ENCODE assay signal across 9 cellular contexts in the genomic region with DNA sequence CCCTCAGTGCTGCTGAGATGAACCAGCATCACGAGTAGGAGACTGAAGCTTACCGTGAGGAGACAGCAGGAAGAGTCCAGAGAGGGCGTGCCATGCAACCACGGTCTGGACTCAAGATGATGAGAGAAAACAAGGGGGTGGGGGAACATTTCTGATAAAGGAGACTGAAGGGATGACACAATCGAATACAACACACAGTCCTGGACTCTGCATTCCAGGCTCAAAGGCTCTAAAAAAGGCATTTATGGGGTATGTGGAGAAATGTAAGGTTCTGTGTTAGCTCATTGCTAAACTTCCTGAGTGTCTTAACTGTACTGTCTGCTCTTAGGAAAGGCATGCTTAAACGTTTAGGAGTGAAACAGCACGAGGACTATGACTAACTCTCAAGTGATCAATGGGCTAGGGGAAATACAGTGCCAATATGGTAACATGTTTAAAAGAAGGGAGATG. TPM values are rescaled to one million over a fixed set of nuclear protein-coding genes. Genes with fewer than 3 reads are reported as not detected.
DNase-seq lines count a peak whose midpoint lies in the region; TF ChIP-seq lines count a peak whose summit lies in the region.
"Had no signal": no experiment of that assay in that cellular context is flagged by ENCODE, and none has a peak within 500 bp of the region (broad histone marks: within the 10 kb centered on the region; RNA-seq: fewer than 3 reads in every experiment).

No MANE protein-coding gene starts in this region.

- H3K27ac Mint-ChIP-seq in chondrocyte (ENCODE audit: unreplicated experiment) (peak overlapping the region; percentile 90), nephron (peak overlapping the region in 2 of 3 experiments; percentile 43 to 79)

- H3K27me3 ChIP-seq in BJ (ENCODE audit: control insufficient read depth, insufficient read depth, low read length) (no peaks in the 10 kb centered on the region), MG63 (no peaks in the 10 kb centered on the region)

- DNase-seq in BJ (ENCODE audit: low read depth) (peak; percentile 89), MG63 (peak; percentile 28), chondrocyte (ENCODE audit: low spot score) (no peak), midbrain (lab: John Stamatoyannopoulos, UW) (no peak), hippocampal formation (lab: John Stamatoyannopoulos, UW) (no peak), NCI-H345 (lab: John Stamatoyannopoulos, UW) (no peak)
- DNase-seq in activated CD4-positive, CD25-positive, alpha-beta regulatory T cell (lab: John Stamatoyannopoulos, UW), result no peak
- DNase-seq: NCI-H2227 treated with DMSO at 0.1 percent for 48 hours had no signal

- H3K4me1 Mint-ChIP-seq in chondrocyte (ENCODE audit: low read depth) (peaks cover 57% of the 10 kb centered on the region), nephron (peaks cover 40% of the 10 kb centered on the region)

- TF ChIP-seq CTCF in BJ (IDR thresholded peaks at IDR 0.05; ENCODE audit: insufficient read depth, low read depth, low read length) (0 out of 2 replicates have a peak, but pooled peaks have one; percentile 4), chondrocyte (IDR thresholded peaks at IDR 0.05) (no peak), nephron (IDR thresholded peaks at IDR 0.05; ENCODE audit: unreplicated experiment in 3 of 3) (no peak)

- no peaks in the 10 kb centered on the region for H3K9me3 ChIP-seq in MG63

- H3K36me3 Mint-ChIP-seq in chondrocyte (ENCODE audit: low read depth), result peaks cover 5% of the 10 kb centered on the region
- H3K36me3 Mint-ChIP-seq in nephron (ENCODE audit: low read depth), result peaks cover 13% of the 10 kb centered on the region

- H3K4me3 ChIP-seq in BJ (ENCODE audit: low read depth, low read length) (no peak overlapping the region), MG63 (no peak overlapping the region)

- H3K4me3 Mint-ChIP-seq in chondrocyte (ENCODE audit: unreplicated experiment) (no peak overlapping the region), nephron (no peak overlapping the region)

- H3K36me3 ChIP-seq in BJ (ENCODE audit: control insufficient read depth, insufficient read depth, low read length) (no peaks in the 10 kb centered on the region; the same call in 1 of the 2 replicates), MG63 (peaks cover 2% of the 10 kb centered on the region)

- POLR2A ChIA-PET in BJ (lab: Charles Lee), result interaction anchor here (0.5 to 0.8 kb wide), 3 partner anchors 9 to 60 kb away, joined by 3 to 11 read pairs (median 4); no protein-coding TSS in a partner anchor

- CTCF ChIA-PET in BJ (lab: Yijun Ruan, JAX), result interaction anchor here (0.5 to 1.2 kb wide), 5 partner anchors 10 to 86 kb away, joined by 3 to 5 read pairs (median 4); no protein-coding TSS in a partner anchor

- H3K27me3 Mint-ChIP-seq in chondrocyte (ENCODE audit: low read depth), result no peaks in the 10 kb centered on the region
- no peaks in the 10 kb centered on the region for H3K27me3 Mint-ChIP-seq in nephron (ENCODE audit: low read depth)

- no peaks in the 10 kb centered on the region for H3K9me3 Mint-ChIP-seq in chondrocyte (ENCODE audit: low read depth)
- peaks cover 3% of the 10 kb centered on the region for H3K9me3 Mint-ChIP-seq in nephron

RNA-seq across cellular contexts. Expression of gene IRAK1, which starts 20.6 kb away (rescaled TPM):
- polyA plus RNA-seq in BJ (2011; rRNA removed), result 33.4 and 42.6 TPM in 2 replicates
- polyA minus RNA-seq in BJ (2011; rRNA and poly(A)+ RNA removed), result 41.0 and 76.0 TPM in 2 replicates
- 208 and 270 TPM in 2 replicates for total RNA-seq in MG63 (2014; rRNA removed; shearing (Covaris generic); ENCODE audit: low replicate concordance)
- total RNA-seq in chondrocyte, result 88.0 to 113 TPM (median 104 TPM) in 3 replicates

RNA-seq across cellular contexts. Expression of gene MECP2, which starts 57.2 kb away (rescaled TPM):
- 10.9 and 11.9 TPM in 2 replicates for polyA plus RNA-seq in BJ (2011; rRNA removed)
- 11.4 and 17.8 TPM in 2 replicates for polyA minus RNA-seq in BJ (2011; rRNA and poly(A)+ RNA removed)
- 37.3 and 47.0 TPM in 2 replicates for total RNA-seq in MG63 (2014; rRNA removed; shearing (Covaris generic); ENCODE audit: low replicate concordance)
- total RNA-seq in chondrocyte, result 32.3 to 35.5 TPM (median 34.2 TPM) in 3 replicates

Comparison
In these comparisons a context has a peak if more than half of its experiments do, and no peak if none do; other contexts are left out.
1. DNase-seq: peak in BJ (single experiment) and MG63 (single experiment); none in chondrocyte (single experiment), midbrain (single experiment), activated CD4-positive, CD25-positive, alpha-beta regulatory T cell (0 of 4), hippocampal formation (0 of 2) and NCI-H345 (single experiment).